Comparison of ENCODE assay signal across 20 cellular contexts in genomic region chr11:114225662-114226061, GRCh38.
"Had no signal": no experiment of that assay in that cellular context is flagged by ENCODE, and none has a peak within 500 bp of the region (broad histone marks: within the 10 kb centered on the region; RNA-seq: fewer than 3 reads in every experiment).

No MANE protein-coding gene starts in this region.

- H3K27ac ChIP-seq: esophagus muscularis mucosa, foreskin keratinocyte, neutrophil, pancreas, right lobe of liver, suprapubic skin, transverse colon, upper lobe of right lung, uterus had no signal

- H3K4me3 ChIP-seq: esophagus muscularis mucosa, pancreas, right lobe of liver, suprapubic skin, transverse colon, upper lobe of right lung, uterus had no signal

- ATAC-seq: foreskin keratinocyte; naive thymus-derived CD4-positive, alpha-beta T cell; stimulated activated naive CD8-positive, alpha-beta T cell treated with anti-CD3 and anti-CD28 coated beads, Interleukin-15, amount 100 ng/mL, for 72 hours; upper lobe of right lung had no signal

- DNase-seq: effector CD8-positive, alpha-beta T cell; foreskin keratinocyte; hypothalamus; mesendoderm; midbrain; naive thymus-derived CD4-positive, alpha-beta T cell; pancreas; right lobe of liver; small intestine; stimulated activated CD4-positive, alpha-beta T cell treated with anti-CD3 and anti-CD28 coated beads, Interleukin-15, amount 100 ng/mL, for 24 hours; stimulated activated CD4-positive, alpha-beta T cell treated with anti-CD3 and anti-CD28 coated beads, Interleukin-2, amount 100 ng/mL, for 48 hours; stimulated activated naive CD4-positive, alpha-beta T cell; stimulated activated naive CD8-positive, alpha-beta T cell treated with anti-CD3 and anti-CD28 coated beads, Interleukin-15, amount 100 ng/mL, for 72 hours; transverse colon; upper lobe of right lung; uterus had no signal

- H3K9me3 Mint-ChIP-seq: dendritic cell treated with granulocyte-macrophage colony-stimulating factor and Interleukin-4, amounts not matched to agents 40 ng/mL and 50 ng/mL, for 4 days; naive thymus-derived CD4-positive, alpha-beta T cell; stimulated activated naive CD8-positive, alpha-beta T cell treated with anti-CD3 and anti-CD28 coated beads, Interleukin-15, amount 100 ng/mL, for 72 hours had no signal

- H3K27me3 ChIP-seq: esophagus muscularis mucosa, foreskin keratinocyte, neutrophil, pancreas, right lobe of liver, suprapubic skin, transverse colon, upper lobe of right lung, uterus had no signal

- H3K9me3 ChIP-seq: esophagus muscularis mucosa, neutrophil, pancreas, right lobe of liver, suprapubic skin, transverse colon, upper lobe of right lung, uterus had no signal

- H3K27ac Mint-ChIP-seq: dendritic cell treated with granulocyte-macrophage colony-stimulating factor and Interleukin-4, amounts not matched to agents 40 ng/mL and 50 ng/mL, for 4 days; naive thymus-derived CD4-positive, alpha-beta T cell; stimulated activated naive CD8-positive, alpha-beta T cell treated with anti-CD3 and anti-CD28 coated beads, Interleukin-15, amount 100 ng/mL, for 72 hours had no signal

- H3K36me3 ChIP-seq: neutrophil, uterus had no signal

- H3K4me1 ChIP-seq: foreskin keratinocyte, pancreas, upper lobe of right lung, uterus had no signal

- H3K4me3 Mint-ChIP-seq: dendritic cell treated with granulocyte-macrophage colony-stimulating factor and Interleukin-4, amounts not matched to agents 40 ng/mL and 50 ng/mL, for 4 days; naive thymus-derived CD4-positive, alpha-beta T cell; stimulated activated naive CD8-positive, alpha-beta T cell treated with anti-CD3 and anti-CD28 coated beads, Interleukin-15, amount 100 ng/mL, for 72 hours had no signal

- H3K27me3 Mint-ChIP-seq: dendritic cell treated with granulocyte-macrophage colony-stimulating factor and Interleukin-4, amounts not matched to agents 40 ng/mL and 50 ng/mL, for 4 days; stimulated activated naive CD8-positive, alpha-beta T cell treated with anti-CD3 and anti-CD28 coated beads, Interleukin-15, amount 100 ng/mL, for 72 hours had no signal
